8 cellular contexts compared by ENCODE assay signal in the genomic region with DNA sequence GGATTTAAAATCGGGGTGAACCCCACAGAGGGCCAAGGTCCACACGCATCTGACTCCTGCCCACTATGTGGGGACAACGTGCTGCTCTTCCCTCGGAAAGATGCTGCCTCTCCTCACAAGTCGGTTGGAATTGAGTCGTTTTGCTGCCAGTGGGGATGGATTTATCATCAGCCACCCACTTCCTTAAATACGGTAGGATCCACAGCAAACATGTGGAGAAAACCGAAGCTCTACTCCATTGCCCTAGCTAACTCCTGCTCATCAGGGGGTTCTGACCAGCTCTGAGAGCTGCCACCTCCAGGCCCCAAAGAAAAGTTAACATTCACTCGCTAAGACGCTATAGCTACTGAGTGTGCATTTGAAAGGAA.
DNase-seq lines count a peak whose midpoint lies in the region; ATAC-seq lines count a peak whose summit lies in the region.

No MANE protein-coding gene starts in this region.

- H3K4me3 Mint-ChIP-seq in stimulated activated naive CD8-positive, alpha-beta T cell treated with anti-CD3 and anti-CD28 coated beads, Interleukin-15, amount 100 ng/mL, for 72 hours = peak overlapping the region; percentile 91 to 96

- H3K9me3 Mint-ChIP-seq in stimulated activated naive CD8-positive, alpha-beta T cell treated with anti-CD3 and anti-CD28 coated beads, Interleukin-15, amount 100 ng/mL, for 72 hours = no peaks in the 10 kb centered on the region

- peaks cover 80% of the 10 kb centered on the region for H3K4me1 Mint-ChIP-seq in stimulated activated naive CD8-positive, alpha-beta T cell treated with anti-CD3 and anti-CD28 coated beads, Interleukin-15, amount 100 ng/mL, for 72 hours

- ATAC-seq in stimulated activated naive CD8-positive, alpha-beta T cell treated with anti-CD3 and anti-CD28 coated beads, Interleukin-15, amount 100 ng/mL, for 72 hours = peak; percentile 48

- H3K27me3 Mint-ChIP-seq in stimulated activated naive CD8-positive, alpha-beta T cell treated with anti-CD3 and anti-CD28 coated beads, Interleukin-15, amount 100 ng/mL, for 72 hours = no peaks in the 10 kb centered on the region

- H3K27ac Mint-ChIP-seq in stimulated activated naive CD8-positive, alpha-beta T cell treated with anti-CD3 and anti-CD28 coated beads, Interleukin-15, amount 100 ng/mL, for 72 hours = peak overlapping the region; percentile 86 to 97

- DNase-seq in AML-193 (lab: John Stamatoyannopoulos, UW) (peak; percentile 30 to 60), GM19238 (ENCODE audit: insufficient read length, low spot score) (peak; percentile 19), NCI-H510A treated with DMSO at 0.1 percent for 48 hours (lab: John Stamatoyannopoulos, UW) (peak; percentile 79), astrocyte of the hippocampus (ENCODE audit: low read depth, low spot score) (peak; percentile 65), kidney glomerular epithelial cell (lab: John Stamatoyannopoulos, UW) (peak; percentile 29), NCI-H526 treated with DMSO at 0.1 percent for 48 hours (lab: John Stamatoyannopoulos, UW) (no peak), NCI-H1417 treated with DMSO at 0.1 percent for 48 hours (lab: John Stamatoyannopoulos, UW) (no peak)
- peak in 1 of 2 donors; percentile 29 for DNase-seq in stimulated activated naive CD8-positive, alpha-beta T cell treated with anti-CD3 and anti-CD28 coated beads, Interleukin-15, amount 100 ng/mL, for 72 hours

Comparison
In these comparisons a context has a peak if more than half of its experiments do, and no peak if none do; other contexts are left out.
1. DNase-seq: peak in AML-193 (2 of 2), GM19238 (single experiment), NCI-H510A treated with DMSO at 0.1 percent for 48 hours (single experiment), astrocyte of the hippocampus (single experiment) and kidney glomerular epithelial cell (single experiment); none in NCI-H526 treated with DMSO at 0.1 percent for 48 hours (single experiment) and NCI-H1417 treated with DMSO at 0.1 percent for 48 hours (single experiment).